In genomic region chr18:23943104-23943503, GRCh38 we compare ENCODE assay signal across 9 cellular contexts.
A peak's percentile ranks its signal among the peaks of the same experiment; 100 is the strongest.
DNase-seq lines count a peak whose midpoint lies in the region; ATAC-seq and TF ChIP-seq lines count a peak whose summit lies in the region.
"Had no signal": no experiment of that assay in that cellular context is flagged by ENCODE, and none has a peak within 500 bp of the region (broad histone marks: within the 10 kb centered on the region; RNA-seq: fewer than 3 reads in every experiment).

No MANE protein-coding gene starts in this region.

- H3K27me3 Mint-ChIP-seq in stimulated activated naive CD8-positive, alpha-beta T cell treated with anti-CD3 and anti-CD28 coated beads, Interleukin-15, Interleukin-2, amounts not matched to agents 100 ng/mL and 50 ng/mL, for 24 hours, result no peaks in the 10 kb centered on the region
- no peaks in the 10 kb centered on the region for H3K27me3 Mint-ChIP-seq in WTC11 (ENCODE audit: low read depth)

- H3K36me3 Mint-ChIP-seq in stimulated activated naive CD8-positive, alpha-beta T cell treated with anti-CD3 and anti-CD28 coated beads, Interleukin-15, Interleukin-2, amounts not matched to agents 100 ng/mL and 50 ng/mL, for 24 hours (ENCODE audit: low read depth), result no peaks in the 10 kb centered on the region
- H3K36me3 Mint-ChIP-seq in WTC11, result no peaks in the 10 kb centered on the region

- H3K4me1 Mint-ChIP-seq in stimulated activated naive CD8-positive, alpha-beta T cell treated with anti-CD3 and anti-CD28 coated beads, Interleukin-15, Interleukin-2, amounts not matched to agents 100 ng/mL and 50 ng/mL, for 24 hours (ENCODE audit: low read depth), result peaks cover 32% of the 10 kb centered on the region
- peaks cover 21% of the 10 kb centered on the region for H3K4me1 Mint-ChIP-seq in WTC11

- TF ChIP-seq CTCF in WTC11 (IDR thresholded peaks at IDR 0.05), result no peak

- DNase-seq in activated T-cell treated with anti-CD3 and anti-CD28 coated beads for 48 hours (ENCODE audit: low read depth) (peak; percentile 25), activated T-cell treated with anti-CD3 and anti-CD28 coated beads for 4 hours (no peak), T-helper 9 cell (no peak), WTC11 (ENCODE audit: low spot score) (no peak), COR-L47 (lab: John Stamatoyannopoulos, UW) (no peak)
- DNase-seq in activated T-cell treated with anti-CD3 and anti-CD28 coated beads, Interleukin-2, amount 50 U/mL, for 48 hours, result peak; percentile 42 to 56
- DNase-seq: psoas muscle had no signal

- H3K4me3 Mint-ChIP-seq in stimulated activated naive CD8-positive, alpha-beta T cell treated with anti-CD3 and anti-CD28 coated beads, Interleukin-15, Interleukin-2, amounts not matched to agents 100 ng/mL and 50 ng/mL, for 24 hours, result peak overlapping the region; percentile 6
- no peak overlapping the region for H3K4me3 Mint-ChIP-seq in WTC11

- no peaks in the 10 kb centered on the region for H3K9me3 Mint-ChIP-seq in stimulated activated naive CD8-positive, alpha-beta T cell treated with anti-CD3 and anti-CD28 coated beads, Interleukin-15, Interleukin-2, amounts not matched to agents 100 ng/mL and 50 ng/mL, for 24 hours
- no peaks in the 10 kb centered on the region for H3K9me3 Mint-ChIP-seq in WTC11

- CTCF ChIA-PET in WTC11 (lab: Charles Lee), result interaction anchor here (0.9 kb wide), 1 partner anchor 25 kb away, joined by 6 read pairs; no protein-coding TSS in a partner anchor

- ATAC-seq in HG02943 (IDR thresholded peaks at IDR 0.05; ENCODE audit: low read depth, unreplicated experiment) (peak; percentile 87), WTC11 (no peak)
- ATAC-seq: psoas muscle had no signal

- no peak overlapping the region for H3K27ac Mint-ChIP-seq in stimulated activated naive CD8-positive, alpha-beta T cell treated with anti-CD3 and anti-CD28 coated beads, Interleukin-15, Interleukin-2, amounts not matched to agents 100 ng/mL and 50 ng/mL, for 24 hours
- no peak overlapping the region for H3K27ac Mint-ChIP-seq in WTC11

- POLR2A ChIA-PET in WTC11 (lab: Charles Lee), result interaction anchor here (1.0 kb wide), 1 partner anchor 11 kb away, joined by 3 read pairs; no protein-coding TSS in a partner anchor

TF ChIP-seq in WTC11, 78 proteins besides CTCF, POLR2A, EP300 and RAD21 (continues in another document):
- no peak for TF ChIP-seq STAT6 (CRISPR knock-in tag; conservative IDR thresholded peaks at IDR 0.05; ENCODE audit: low read depth)
- no peak for TF ChIP-seq NFATC4 (CRISPR knock-in tag; IDR thresholded peaks at IDR 0.05)
- TF ChIP-seq ZNF317 (CRISPR knock-in tag; IDR thresholded peaks at IDR 0.05; ENCODE audit: borderline replicate concordance, low read depth), result no peak
- TF ChIP-seq JUN (CRISPR knock-in tag; IDR thresholded peaks at IDR 0.05), result no peak
- TF ChIP-seq NR2C2 (CRISPR knock-in tag; IDR thresholded peaks at IDR 0.05), result no peak
- TF ChIP-seq ZNF281 (CRISPR knock-in tag; IDR thresholded peaks at IDR 0.05), result no peak
- TF ChIP-seq MXD4 (CRISPR knock-in tag; IDR thresholded peaks at IDR 0.05; ENCODE audit: borderline replicate concordance), result no peak
- TF ChIP-seq ARID4B (CRISPR knock-in tag; IDR thresholded peaks at IDR 0.05; ENCODE audit: borderline replicate concordance), result no peak
- TF ChIP-seq HMGA2 (CRISPR knock-in tag; IDR thresholded peaks at IDR 0.05), result no peak
- TF ChIP-seq USF1 (CRISPR knock-in tag; IDR thresholded peaks at IDR 0.05), result no peak
- TF ChIP-seq MAX (CRISPR knock-in tag; IDR thresholded peaks at IDR 0.05), result no peak
- no peak for TF ChIP-seq MLX (CRISPR knock-in tag; IDR thresholded peaks at IDR 0.05)

Comparison
In these comparisons a context has a peak if more than half of its experiments do, and no peak if none do; other contexts are left out.
1. DNase-seq: peak in activated T-cell treated with anti-CD3 and anti-CD28 coated beads for 48 hours (single experiment) and activated T-cell treated with anti-CD3 and anti-CD28 coated beads, Interleukin-2, amount 50 U/mL, for 48 hours (2 of 2); none in activated T-cell treated with anti-CD3 and anti-CD28 coated beads for 4 hours (single experiment), T-helper 9 cell (single experiment), WTC11 (single experiment) and COR-L47 (single experiment).